ENCODE assay signal across 27 cellular contexts in the genomic region with DNA sequence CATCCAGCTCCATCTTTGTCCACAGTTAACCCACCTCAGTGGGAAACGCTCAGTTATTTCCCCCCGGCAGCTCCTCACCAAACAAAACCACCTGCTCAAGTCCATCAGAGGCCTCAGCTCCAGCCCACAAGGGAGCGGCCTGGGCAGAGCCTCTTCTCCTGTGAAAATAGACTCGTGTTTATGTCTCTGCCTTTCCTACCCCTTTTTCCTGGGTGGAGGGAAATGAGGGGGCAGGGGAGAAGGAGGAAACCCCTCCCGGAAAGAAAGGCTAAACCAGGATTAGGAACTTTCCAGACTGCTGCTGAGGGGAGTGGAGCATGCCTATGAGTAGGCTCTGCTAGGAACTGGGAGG.
"Had no signal": no experiment of that assay in that cellular context is flagged by ENCODE, and none has a peak within 500 bp of the region (broad histone marks: within the 10 kb centered on the region; RNA-seq: fewer than 3 reads in every experiment).

No MANE protein-coding gene starts in this region.

- FAIRE-seq: astrocyte, colon had no signal

- H3K4me1 ChIP-seq: foreskin keratinocyte, gastrocnemius medialis had no signal

- H3K36me3 ChIP-seq: brain microvascular endothelial cell, esophagus muscularis mucosa, gastrocnemius medialis had no signal

- H3K4me3 Mint-ChIP-seq: activated CD4-positive, alpha-beta memory T cell treated with anti-CD3 and anti-CD28 coated beads, Interleukin-2, amount 10 ng/mL, durations not matched to agents 7 days and 5 days; activated CD4-positive, alpha-beta T cell treated with anti-CD3 and anti-CD28 coated beads for 36 hours; activated CD4-positive, alpha-beta T cell treated with anti-CD3 and anti-CD28 coated beads, Interleukin-2, amount 10 ng/mL, durations not matched to agents 24 days and 14 days; activated naive CD8-positive, alpha-beta T cell; activated T-cell treated with anti-CD3 and anti-CD28 coated beads, Interleukin-2, amount 50 U/mL, for 4 hours; activated T-helper 17 cell treated with anti-CD3 and anti-CD28 coated beads, Interleukin-2, amount 50 U/mL, for 72 hours; effector memory CD8-positive, alpha-beta T cell had no signal

- DNase-seq: activated CD4-positive, alpha-beta memory T cell treated with anti-CD3 and anti-CD28 coated beads, Interleukin-2, amount 10 ng/mL, durations not matched to agents 7 days and 5 days; activated CD4-positive, alpha-beta T cell treated with anti-CD3 and anti-CD28 coated beads for 36 hours; activated CD4-positive, alpha-beta T cell treated with anti-CD3 and anti-CD28 coated beads, Interleukin-2, amount 10 ng/mL, durations not matched to agents 24 days and 14 days; activated CD4-positive, CD25-positive, alpha-beta regulatory T cell; activated CD4-positive, CD25-positive, alpha-beta regulatory T cell treated with anti-CD3 and anti-CD28 coated beads, Interleukin-2, amount 50 U/mL, for 72 hours; activated effector memory CD4-positive, alpha-beta T cell treated with Interleukin-2 at 50 U/mL for 16 hours; activated gamma-delta T cell treated with Interleukin-2 at 50 U/mL for 16 hours; activated naive CD4-positive, alpha-beta T cell treated with anti-CD3 and anti-CD28 coated beads, Interleukin-2, amount 50 U/mL, for 16 hours; activated naive CD4-positive, alpha-beta T cell treated with Interleukin-2 at 50 U/mL for 16 hours; activated T-cell treated with anti-CD3 and anti-CD28 coated beads, Interleukin-2, amount 50 U/mL, for 4 hours; amniotic stem cell; anterior cingulate cortex; brain microvascular endothelial cell; caudate nucleus; cortex of kidney; dermis blood vessel endothelial cell; effector CD4-positive, alpha-beta T cell; effector memory CD8-positive, alpha-beta T cell; erythroblast; foreskin keratinocyte; gastrocnemius medialis; T-helper 2 cell had no signal

- H3K4me3 ChIP-seq: esophagus muscularis mucosa, gastrocnemius medialis had no signal

- ATAC-seq: activated CD4-positive, alpha-beta T cell treated with anti-CD3 and anti-CD28 coated beads for 36 hours; activated T-cell treated with anti-CD3 and anti-CD28 coated beads, Interleukin-2, amount 50 U/mL, for 4 hours; activated T-helper 17 cell treated with anti-CD3 and anti-CD28 coated beads, Interleukin-2, amount 50 U/mL, for 72 hours; effector memory CD8-positive, alpha-beta T cell; foreskin keratinocyte; gastrocnemius medialis had no signal

- H3K27ac Mint-ChIP-seq: activated CD4-positive, alpha-beta memory T cell treated with anti-CD3 and anti-CD28 coated beads, Interleukin-2, amount 10 ng/mL, durations not matched to agents 7 days and 5 days; activated CD4-positive, alpha-beta T cell treated with anti-CD3 and anti-CD28 coated beads for 36 hours; activated CD4-positive, alpha-beta T cell treated with anti-CD3 and anti-CD28 coated beads, Interleukin-2, amount 10 ng/mL, durations not matched to agents 24 days and 14 days; activated naive CD8-positive, alpha-beta T cell; activated T-helper 17 cell treated with anti-CD3 and anti-CD28 coated beads, Interleukin-2, amount 50 U/mL, for 72 hours; effector memory CD8-positive, alpha-beta T cell had no signal

- H3K9me3 ChIP-seq: esophagus muscularis mucosa, gastrocnemius medialis had no signal

- H3K27ac ChIP-seq: brain microvascular endothelial cell, esophagus muscularis mucosa, foreskin keratinocyte, gastrocnemius medialis had no signal

- H3K9me3 Mint-ChIP-seq: activated CD4-positive, alpha-beta memory T cell treated with anti-CD3 and anti-CD28 coated beads, Interleukin-2, amount 10 ng/mL, durations not matched to agents 7 days and 5 days; activated CD4-positive, alpha-beta T cell treated with anti-CD3 and anti-CD28 coated beads, Interleukin-2, amount 10 ng/mL, durations not matched to agents 24 days and 14 days; activated T-cell treated with anti-CD3 and anti-CD28 coated beads, Interleukin-2, amount 50 U/mL, for 4 hours; activated T-helper 17 cell treated with anti-CD3 and anti-CD28 coated beads, Interleukin-2, amount 50 U/mL, for 72 hours; effector memory CD8-positive, alpha-beta T cell had no signal

- H3K4me1 Mint-ChIP-seq: activated CD4-positive, alpha-beta memory T cell treated with anti-CD3 and anti-CD28 coated beads, Interleukin-2, amount 10 ng/mL, durations not matched to agents 7 days and 5 days; activated T-helper 17 cell treated with anti-CD3 and anti-CD28 coated beads, Interleukin-2, amount 50 U/mL, for 72 hours had no signal

- H3K36me3 Mint-ChIP-seq: activated naive CD8-positive, alpha-beta T cell had no signal
